In the genomic region with DNA sequence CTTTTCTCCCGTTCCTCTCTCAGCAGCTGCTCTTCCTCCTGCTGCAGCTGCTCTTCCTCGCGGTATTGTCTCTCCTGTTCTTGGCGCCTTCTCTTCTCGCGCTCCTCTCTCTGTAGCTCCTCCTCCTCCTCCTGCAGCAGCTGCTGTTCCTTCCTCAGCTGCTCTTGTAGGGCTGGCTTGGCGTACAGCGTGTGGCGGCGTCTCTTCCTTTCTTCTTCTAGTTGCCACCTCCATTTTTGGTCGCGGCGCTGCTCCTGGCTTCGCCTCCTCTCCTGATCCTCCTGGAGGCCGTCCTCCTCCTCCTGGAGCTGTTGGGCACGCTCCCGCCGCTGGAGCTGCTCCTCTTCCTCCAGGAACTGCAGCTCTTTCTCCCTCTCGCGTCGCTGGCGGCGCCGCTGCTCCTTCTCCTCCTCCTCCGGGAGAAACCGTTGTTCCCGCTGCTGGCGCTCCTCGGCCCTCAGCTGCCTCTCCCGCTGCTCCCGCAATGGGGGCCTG, we compare ENCODE assay signal across 8 cellular contexts. TPM values are rescaled to one million over a fixed set of nuclear protein-coding genes. Genes with fewer than 3 reads are reported as not detected.
DNase-seq lines count a peak whose midpoint lies in the region; ATAC-seq and TF ChIP-seq lines count a peak whose summit lies in the region.

No MANE protein-coding gene starts in this region.

- in situ Hi-C loops in G401 (cut with HindIII; ENCODE audit: low sequenced_read_pairs): no loop called here
- in situ Hi-C loops in GM13977 (cut with MboI; ENCODE audit: low pct_unique_long_range_greater_than_20kb, low sequenced_read_pairs, unreplicated experiment): no loop called here

- H3K4me1 Mint-ChIP-seq in activated naive CD8-positive, alpha-beta T cell treated with anti-CD3 and anti-CD28 coated beads, Interleukin-2, amount 10 ng/mL, durations not matched to agents 7 days and 5 days: no peaks in the 10 kb centered on the region
- H3K4me1 Mint-ChIP-seq in stimulated activated naive B cell treated with anti-CD40 and anti-IgM and Interleukin-4, amounts not matched to agents 10 μg/mL and 1 μg/mL and 100 μg/mL, for 72 hours: peaks cover 0 to 10% of the 10 kb centered on the region in 2 donors

- TF ChIP-seq CTCF in GM13977 (IDR thresholded peaks at IDR 0.05; ENCODE audit: extremely low read depth, insufficient read depth, missing control alignments): no peak

- peaks cover 1% of the 10 kb centered on the region for H3K36me3 Mint-ChIP-seq in activated naive CD8-positive, alpha-beta T cell treated with anti-CD3 and anti-CD28 coated beads, Interleukin-2, amount 10 ng/mL, durations not matched to agents 7 days and 5 days
- peaks cover 0 to 8% of the 10 kb centered on the region in 2 donors for H3K36me3 Mint-ChIP-seq in stimulated activated naive B cell treated with anti-CD40 and anti-IgM and Interleukin-4, amounts not matched to agents 10 μg/mL and 1 μg/mL and 100 μg/mL, for 72 hours

- ATAC-seq in activated naive CD8-positive, alpha-beta T cell treated with anti-CD3 and anti-CD28 coated beads, Interleukin-2, amount 10 ng/mL, durations not matched to agents 7 days and 5 days (ENCODE audit: low read depth): no peak
- peak; percentile 48 to 51 for ATAC-seq in stimulated activated naive B cell treated with anti-CD40 and anti-IgM and Interleukin-4, amounts not matched to agents 10 μg/mL and 1 μg/mL and 100 μg/mL, for 72 hours (replicated peaks)
- ATAC-seq in HG03354 (IDR thresholded peaks at IDR 0.05; ENCODE audit: poor library complexity, severe bottlenecking, unreplicated experiment): no peak

- H3K27ac Mint-ChIP-seq in activated naive CD8-positive, alpha-beta T cell treated with anti-CD3 and anti-CD28 coated beads, Interleukin-2, amount 10 ng/mL, durations not matched to agents 7 days and 5 days: no peak overlapping the region
- no peak overlapping the region for H3K27ac Mint-ChIP-seq in stimulated activated naive B cell treated with anti-CD40 and anti-IgM and Interleukin-4, amounts not matched to agents 10 μg/mL and 1 μg/mL and 100 μg/mL, for 72 hours

- DNase-seq in G401 (ENCODE audit: low spot score): peak; percentile 1
- peak; percentile 59 for DNase-seq in NCI-H226
- DNase-seq in activated naive CD8-positive, alpha-beta T cell treated with anti-CD3 and anti-CD28 coated beads, Interleukin-2, amount 10 ng/mL, durations not matched to agents 7 days and 5 days: peak; percentile 49
- peak; percentile 79 for DNase-seq in islet precursor cell
- DNase-seq in stimulated activated naive B cell treated with anti-CD40 and anti-IgM and Interleukin-4, amounts not matched to agents 10 μg/mL and 1 μg/mL and 100 μg/mL, for 72 hours: no peak
- DNase-seq in GM13977 (ENCODE audit: low spot score): no peak
- DNase-seq in activated gamma-delta T cell treated with Interleukin-2 at 50 U/mL for 16 hours: no peak

- peaks cover under 1% of the 10 kb centered on the region for H3K27me3 Mint-ChIP-seq in activated naive CD8-positive, alpha-beta T cell treated with anti-CD3 and anti-CD28 coated beads, Interleukin-2, amount 10 ng/mL, durations not matched to agents 7 days and 5 days
- peaks cover 8 to 18% of the 10 kb centered on the region in 2 donors for H3K27me3 Mint-ChIP-seq in stimulated activated naive B cell treated with anti-CD40 and anti-IgM and Interleukin-4, amounts not matched to agents 10 μg/mL and 1 μg/mL and 100 μg/mL, for 72 hours

- no peak overlapping the region for H3K4me3 Mint-ChIP-seq in activated naive CD8-positive, alpha-beta T cell treated with anti-CD3 and anti-CD28 coated beads, Interleukin-2, amount 10 ng/mL, durations not matched to agents 7 days and 5 days
- no peak overlapping the region for H3K4me3 Mint-ChIP-seq in stimulated activated naive B cell treated with anti-CD40 and anti-IgM and Interleukin-4, amounts not matched to agents 10 μg/mL and 1 μg/mL and 100 μg/mL, for 72 hours

- POLR2A ChIA-PET in activated naive CD8-positive, alpha-beta T cell treated with anti-CD3 and anti-CD28 coated beads, Interleukin-2, amount 10 ng/mL, durations not matched to agents 7 days and 5 days (lab: Charles Lee): no interaction called here

- H3K9me3 Mint-ChIP-seq in activated naive CD8-positive, alpha-beta T cell treated with anti-CD3 and anti-CD28 coated beads, Interleukin-2, amount 10 ng/mL, durations not matched to agents 7 days and 5 days: peaks cover 5% of the 10 kb centered on the region
- peaks cover 0 to 1% of the 10 kb centered on the region in 2 donors for H3K9me3 Mint-ChIP-seq in stimulated activated naive B cell treated with anti-CD40 and anti-IgM and Interleukin-4, amounts not matched to agents 10 μg/mL and 1 μg/mL and 100 μg/mL, for 72 hours

RNA-seq across cellular contexts. Expression of a gene that starts 4.8 kb away (rescaled TPM):
- not detected in 2 replicates for total RNA-seq in G401 (2014; rRNA removed; shearing (Covaris generic))
- total RNA-seq in activated naive CD8-positive, alpha-beta T cell treated with anti-CD3 and anti-CD28 coated beads, Interleukin-2, amount 10 ng/mL, durations not matched to agents 7 days and 5 days: under 1 TPM; 0.06 to 0.08 TPM

RNA-seq across cellular contexts. Expression of a gene that starts 21.5 kb away (rescaled TPM):
- total RNA-seq in G401 (2014; rRNA removed; shearing (Covaris generic)): not detected in 2 replicates
- total RNA-seq in activated naive CD8-positive, alpha-beta T cell treated with anti-CD3 and anti-CD28 coated beads, Interleukin-2, amount 10 ng/mL, durations not matched to agents 7 days and 5 days: not detected

RNA-seq across cellular contexts. Expression of a gene that starts 48.6 kb away (rescaled TPM):
- total RNA-seq in G401 (2014; rRNA removed; shearing (Covaris generic)): not detected in 2 replicates
- total RNA-seq in activated naive CD8-positive, alpha-beta T cell treated with anti-CD3 and anti-CD28 coated beads, Interleukin-2, amount 10 ng/mL, durations not matched to agents 7 days and 5 days: not detected

Comparison
In these comparisons a context has a peak if more than half of its experiments do, and no peak if none do; other contexts are left out.
1. DNase-seq: peak in G401 (single experiment), NCI-H226 (single experiment), activated naive CD8-positive, alpha-beta T cell treated with anti-CD3 and anti-CD28 coated beads, Interleukin-2, amount 10 ng/mL, durations not matched to agents 7 days and 5 days (single experiment) and islet precursor cell (single experiment); none in stimulated activated naive B cell treated with anti-CD40 and anti-IgM and Interleukin-4, amounts not matched to agents 10 μg/mL and 1 μg/mL and 100 μg/mL, for 72 hours (single experiment), GM13977 (single experiment) and activated gamma-delta T cell treated with Interleukin-2 at 50 U/mL for 16 hours (single experiment).
2. ATAC-seq: peak in stimulated activated naive B cell treated with anti-CD40 and anti-IgM and Interleukin-4, amounts not matched to agents 10 μg/mL and 1 μg/mL and 100 μg/mL, for 72 hours (2 of 2); none in activated naive CD8-positive, alpha-beta T cell treated with anti-CD3 and anti-CD28 coated beads, Interleukin-2, amount 10 ng/mL, durations not matched to agents 7 days and 5 days (single experiment) and HG03354 (single experiment).